Comparison of ENCODE assay signal across 8 cellular contexts in genomic region chr1:27428316-27429028, GRCh38. TPM values are rescaled to one million over a fixed set of nuclear protein-coding genes. Genes with fewer than 3 reads are reported as not detected.
DNase-seq lines count a peak whose midpoint lies in the region; ATAC-seq and TF ChIP-seq lines count a peak whose summit lies in the region.

No MANE protein-coding gene starts in this region.

- intact Hi-C loops in PC-9 (cut with micrococcal nuclease; ENCODE audit: unreplicated experiment): no loop called here

- POLR2A ChIA-PET in PC-9 (lab: Charles Lee; ENCODE audit: unreplicated experiment): no interaction called here

- no peak overlapping the region for H3K9ac ChIP-seq in trophoblast cell (ENCODE audit: low read length)

- DNase-seq in Kasumi-1 (lab: John Stamatoyannopoulos, UW) (peak; percentile 57 to 63), fibroblast of villous mesenchyme (ENCODE audit: low read depth) (peak; percentile 41), trophoblast cell (peak; percentile 43 to 65), PC-9 (no peak)
- DNase-seq in activated CD4-positive, alpha-beta T cell treated with anti-CD3 and anti-CD28 coated beads, Interleukin-2, amount 50 U/mL, for 4 hours: peak; percentile 24 to 29
- DNase-seq in activated CD4-positive, CD25-positive, alpha-beta regulatory T cell (lab: John Stamatoyannopoulos, UW): no peak

- no peaks in the 10 kb centered on the region; the same call in 1 of the 2 replicates for H4K20me1 ChIP-seq in PC-9 (ENCODE audit: insufficient read depth)

- no peak overlapping the region for H4K91ac ChIP-seq in trophoblast cell (ENCODE audit: low read depth, low read length)

- H2BK120ac ChIP-seq in trophoblast cell (ENCODE audit: insufficient read depth, low read length, poor library complexity): no peak overlapping the region

- H3K4me1 ChIP-seq in trophoblast cell (ENCODE audit: control insufficient read depth in 1 of 2, insufficient read depth in 2 of 2, low read length in 2 of 2): peaks cover 5 to 19% of the 10 kb centered on the region in 2 experiments
- H3K4me1 ChIP-seq in PC-9 (replicated peaks; ENCODE audit: insufficient read depth): no peaks in the 10 kb centered on the region

- no peak overlapping the region for H2BK5ac ChIP-seq in trophoblast cell (ENCODE audit: low read depth, low read length, poor library complexity)

- no peaks in the 10 kb centered on the region; the same call in 1 of the 2 replicates for H3F3A ChIP-seq in PC-9 (ENCODE audit: insufficient read depth, low read depth)

- no peak overlapping the region for H2AK5ac ChIP-seq in trophoblast cell (ENCODE audit: low read length)

- peaks cover 2% of the 10 kb centered on the region for H3K79me1 ChIP-seq in trophoblast cell (ENCODE audit: low read length)

- H3K79me2 ChIP-seq in trophoblast cell (ENCODE audit: control insufficient read depth, insufficient read depth, low read length, poor library complexity): peaks cover 2% of the 10 kb centered on the region
- 0 out of 2 replicates have a peak, but pooled peaks cover 3% of the 10 kb centered on the region for H3K79me2 ChIP-seq in PC-9 (ENCODE audit: low read depth)

- no peak overlapping the region for H4K8ac ChIP-seq in trophoblast cell (ENCODE audit: low read depth, low read length)

- H3K14ac ChIP-seq in trophoblast cell (ENCODE audit: low read length): no peak overlapping the region

- ATAC-seq in GM19328 (IDR thresholded peaks at IDR 0.05; ENCODE audit: unreplicated experiment): no peak
- no peak for ATAC-seq in HG02852 (IDR thresholded peaks at IDR 0.05; ENCODE audit: unreplicated experiment)

- CTCF ChIA-PET in PC-9 (lab: Charles Lee): no interaction called here

- no peak overlapping the region for H2BK12ac ChIP-seq in trophoblast cell (ENCODE audit: low read length)

- H3K9me2 ChIP-seq in PC-9 (ENCODE audit: insufficient read depth): no peaks in the 10 kb centered on the region

- H3K23ac ChIP-seq in trophoblast cell (ENCODE audit: low read length): no peak overlapping the region

- H3K27me3 ChIP-seq in trophoblast cell (ENCODE audit: insufficient read depth, low read length) (no peaks in the 10 kb centered on the region), PC-9 (ENCODE audit: insufficient read depth, low read depth) (no peaks in the 10 kb centered on the region)

- H3K27ac ChIP-seq in trophoblast cell (ENCODE audit: low read depth, low read length): peak overlapping the region; percentile 79
- no peak overlapping the region for H3K27ac ChIP-seq in PC-9

- no peak overlapping the region for H3K18ac ChIP-seq in trophoblast cell (ENCODE audit: low read length)

- H3K36me3 ChIP-seq in trophoblast cell (ENCODE audit: control insufficient read depth in 1 of 2, insufficient read depth in 2 of 2, low read length in 2 of 2) (peaks cover 0 to 7% of the 10 kb centered on the region in 2 experiments), PC-9 (ENCODE audit: low read depth) (no peaks in the 10 kb centered on the region)

- no peak overlapping the region for H3K4me3 ChIP-seq in fibroblast of villous mesenchyme (ENCODE audit: low read depth, low read length)
- H3K4me3 ChIP-seq in trophoblast cell (ENCODE audit: low read depth, low read length): no peak overlapping the region
- no peak overlapping the region for H3K4me3 ChIP-seq in PC-9

- H3K9me3 ChIP-seq in trophoblast cell (ENCODE audit: insufficient read depth, low read depth, low read length) (no peaks in the 10 kb centered on the region), PC-9 (ENCODE audit: insufficient read depth, low read depth) (no peaks in the 10 kb centered on the region)

- no TSS peak for BruUV-seq in PC-9 (replicated peaks; lab: Mats Ljungman, UMichigan)

- no peak overlapping the region for H4K12ac ChIP-seq in trophoblast cell (ENCODE audit: low read depth, low read length)

- WGBS in trophoblast cell (ENCODE audit: extremely low coverage, insufficient coverage, insufficient read length): no CpG with 5 or more reads among the region's 17 CpGs

- peak overlapping the region; percentile 56 for H3K4me2 ChIP-seq in trophoblast cell (ENCODE audit: low read length)
- no peak overlapping the region for H3K4me2 ChIP-seq in PC-9

- H3K4ac ChIP-seq in trophoblast cell (ENCODE audit: low read depth, low read length): no peak overlapping the region

- no peak overlapping the region for H2AFZ ChIP-seq in trophoblast cell (ENCODE audit: insufficient read depth, low read length, poor library complexity)
- H2AFZ ChIP-seq in PC-9: no peak overlapping the region

- TF ChIP-seq CTCF in fibroblast of villous mesenchyme (IDR thresholded peaks at IDR 0.05; ENCODE audit: insufficient read depth, low read depth, low read length) (no peak), PC-9 (conservative IDR thresholded peaks at IDR 0.05) (no peak)

RNA-seq across cellular contexts. Expression of gene GPR3, which starts 36.0 kb away (rescaled TPM):
- total RNA-seq in fibroblast of villous mesenchyme (0.64 and 0.86 TPM in 2 replicates), PC-9 (2021) (0.98 and 1.2 TPM in 2 replicates)
- 0.47 and 0.60 TPM in 2 replicates for polyA plus RNA-seq in trophoblast cell (2013)

RNA-seq across cellular contexts. Expression of gene CD164L2, which starts 45.3 kb away (rescaled TPM):
- total RNA-seq in fibroblast of villous mesenchyme (not detected in 2 replicates), PC-9 (2021) (0.63 and 1.7 TPM in 2 replicates)
- 0.03 TPM in 1 of 2 replicates, not detected in the other for polyA plus RNA-seq in trophoblast cell (2013)

RNA-seq across cellular contexts. Expression of gene FCN3, which starts 53.8 kb away (rescaled TPM):
- total RNA-seq in fibroblast of villous mesenchyme (not detected in 2 replicates), PC-9 (2021) (not detected in 2 replicates)
- not detected in 2 replicates for polyA plus RNA-seq in trophoblast cell (2013)

Comparison
In these comparisons a context has a peak if more than half of its experiments do, and no peak if none do; other contexts are left out.
1. DNase-seq: peak in Kasumi-1 (2 of 2), activated CD4-positive, alpha-beta T cell treated with anti-CD3 and anti-CD28 coated beads, Interleukin-2, amount 50 U/mL, for 4 hours (2 of 2), fibroblast of villous mesenchyme (single experiment) and trophoblast cell (2 of 2); none in PC-9 (0 of 2) and activated CD4-positive, CD25-positive, alpha-beta regulatory T cell (0 of 4).